ENCODE assay signal across 10 cellular contexts in the genomic region with DNA sequence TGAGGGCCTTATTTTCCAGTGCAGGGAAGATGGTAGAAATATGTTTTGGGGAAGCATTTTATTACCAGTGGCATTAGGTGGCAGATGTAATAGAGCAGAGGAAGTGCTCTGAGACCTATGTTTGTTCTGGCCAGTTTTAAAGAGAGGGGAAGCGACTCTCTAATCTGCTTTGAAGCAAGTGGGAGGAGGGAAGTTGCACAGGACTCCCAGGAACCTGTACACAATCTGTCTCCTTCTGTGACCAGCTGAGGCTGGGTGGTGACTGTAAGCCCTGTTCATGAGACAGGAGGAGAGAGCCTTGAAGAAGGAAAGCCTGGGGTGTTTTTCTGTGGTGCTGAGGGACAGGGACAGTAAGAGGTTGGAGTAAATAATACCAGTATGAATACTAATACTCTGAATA.
DNase-seq lines count a peak whose midpoint lies in the region; ATAC-seq and TF ChIP-seq lines count a peak whose summit lies in the region.
"Had no signal": no experiment of that assay in that cellular context is flagged by ENCODE, and none has a peak within 500 bp of the region (broad histone marks: within the 10 kb centered on the region; RNA-seq: fewer than 3 reads in every experiment).

No MANE protein-coding gene starts in this region.

- 57 to 78% methylated on average over 1 of the region's 1 CpG for WGBS in esophagus, 2 donors
- WGBS in ovary, 3 donors: 48 to 69% (median 60%) methylated on average over 1 of the region's 1 CpG

- no peak for ATAC-seq in HG03354 (IDR thresholded peaks at IDR 0.05; ENCODE audit: poor library complexity, severe bottlenecking, unreplicated experiment)

- no peak overlapping the region for H3K27ac Mint-ChIP-seq in activated CD4-positive, alpha-beta T cell treated with anti-CD3 and anti-CD28 coated beads, Interleukin-2, amount 10 ng/mL, durations not matched to agents 24 days and 14 days

- no peaks in the 10 kb centered on the region for H3K27me3 Mint-ChIP-seq in activated CD4-positive, alpha-beta T cell treated with anti-CD3 and anti-CD28 coated beads, Interleukin-2, amount 10 ng/mL, durations not matched to agents 24 days and 14 days

- intact Hi-C loops in ovary (cut with DNase I): loop anchor here in 1 of 4 donors (10.0 kb wide), 3 partner anchors 50 to 470 kb away; partner anchors contain the start of genes BCL6 and LPP
- intact Hi-C loops in activated CD4-positive, alpha-beta T cell treated with anti-CD3 and anti-CD28 coated beads, Interleukin-2, amount 10 ng/mL, durations not matched to agents 24 days and 14 days (cut with micrococcal nuclease): no loop called here

- H3K36me3 ChIP-seq in esophagus (ENCODE audit: control insufficient read depth in 2 of 2, insufficient read depth in 2 of 2, low read length in 1 of 2): no peaks in the 10 kb centered on the region
- no peaks in the 10 kb centered on the region for H3K36me3 ChIP-seq in ovary

- H3K27me3 ChIP-seq in esophagus (ENCODE audit: control insufficient read depth in 1 of 2, insufficient read depth in 2 of 2, low read length in 2 of 2) (no peaks in the 10 kb centered on the region), ovary (no peaks in the 10 kb centered on the region)

- peaks cover 32% of the 10 kb centered on the region for H3K4me1 Mint-ChIP-seq in activated CD4-positive, alpha-beta T cell treated with anti-CD3 and anti-CD28 coated beads, Interleukin-2, amount 10 ng/mL, durations not matched to agents 24 days and 14 days

- H3K36me3 Mint-ChIP-seq in activated CD4-positive, alpha-beta T cell treated with anti-CD3 and anti-CD28 coated beads, Interleukin-2, amount 10 ng/mL, durations not matched to agents 24 days and 14 days (ENCODE audit: low read depth): peaks cover 22% of the 10 kb centered on the region

- DNase-seq in CD1c-positive myeloid dendritic cell (ENCODE audit: extremely low spot score) (peak; percentile 91), NCI-H2196 treated with DMSO at 0.1 percent for 48 hours (lab: John Stamatoyannopoulos, UW; ENCODE audit: unreplicated experiment) (peak; percentile 57), ovary (no peak), GM20000 (ENCODE audit: low spot score) (no peak)
- no peak for DNase-seq in activated CD4-positive, alpha-beta T cell treated with anti-CD3 and anti-CD28 coated beads for 48 hours
- no peak for DNase-seq in activated CD4-positive, alpha-beta T cell treated with anti-CD3 and anti-CD28 coated beads, Interleukin-2, amount 10 ng/mL, durations not matched to agents 24 days and 14 days
- DNase-seq: dermis blood vessel endothelial cell had no signal

- H3K4me1 ChIP-seq in esophagus (ENCODE audit: control insufficient read depth in 2 of 2, insufficient read depth in 2 of 2, low read length in 1 of 2): no peaks in the 10 kb centered on the region
- H3K4me1 ChIP-seq in ovary (ENCODE audit: insufficient read depth): peaks cover 18% of the 10 kb centered on the region

- H3K4me3 ChIP-seq in esophagus (ENCODE audit: low read depth in 1 of 2, low read length in 2 of 2) (peak overlapping the region in 1 of 2 donors; percentile 40), ovary (peak overlapping the region; percentile 33)

- H3K9me3 Mint-ChIP-seq in activated CD4-positive, alpha-beta T cell treated with anti-CD3 and anti-CD28 coated beads, Interleukin-2, amount 10 ng/mL, durations not matched to agents 24 days and 14 days: peaks cover 3% of the 10 kb centered on the region

- TF ChIP-seq EP300 in ovary (IDR thresholded peaks at IDR 0.05): no peak

- TF ChIP-seq POLR2A in ovary (IDR thresholded peaks at IDR 0.05): no peak

- H3K27ac ChIP-seq in esophagus (ENCODE audit: low read depth in 2 of 2, low read length in 1 of 2): peak overlapping the region; percentile 59 to 80
- H3K27ac ChIP-seq in ovary: no peak overlapping the region
- H3K27ac ChIP-seq: RWPE1 had no signal

- no peaks in the 10 kb centered on the region for H3K9me3 ChIP-seq in esophagus (ENCODE audit: control insufficient read depth in 2 of 2, insufficient read depth in 1 of 2, low read depth in 1 of 2, low read length in 1 of 2)
- no peaks in the 10 kb centered on the region for H3K9me3 ChIP-seq in ovary

- H3K4me3 Mint-ChIP-seq in activated CD4-positive, alpha-beta T cell treated with anti-CD3 and anti-CD28 coated beads, Interleukin-2, amount 10 ng/mL, durations not matched to agents 24 days and 14 days: no peak overlapping the region

- TF ChIP-seq CTCF in ovary (IDR thresholded peaks at IDR 0.05) (no peak), GM20000 (IDR thresholded peaks at IDR 0.05; ENCODE audit: extremely low read depth, missing control alignments) (no peak)

Comparison
In these comparisons a context has a peak if more than half of its experiments do, and no peak if none do; other contexts are left out.
1. DNase-seq: peak in CD1c-positive myeloid dendritic cell (single experiment) and NCI-H2196 treated with DMSO at 0.1 percent for 48 hours (single experiment); none in ovary (0 of 5), activated CD4-positive, alpha-beta T cell treated with anti-CD3 and anti-CD28 coated beads for 48 hours (single experiment), activated CD4-positive, alpha-beta T cell treated with anti-CD3 and anti-CD28 coated beads, Interleukin-2, amount 10 ng/mL, durations not matched to agents 24 days and 14 days (single experiment) and GM20000 (single experiment).
2. H3K27ac ChIP-seq: peak in esophagus (2 of 2); none in ovary (0 of 2).